In genomic region chr22:31489632-31490495, GRCh38 we compare ENCODE assay signal across 1 cellular context.
TF ChIP-seq lines count a peak whose summit lies in the region.

A gene with protein sequence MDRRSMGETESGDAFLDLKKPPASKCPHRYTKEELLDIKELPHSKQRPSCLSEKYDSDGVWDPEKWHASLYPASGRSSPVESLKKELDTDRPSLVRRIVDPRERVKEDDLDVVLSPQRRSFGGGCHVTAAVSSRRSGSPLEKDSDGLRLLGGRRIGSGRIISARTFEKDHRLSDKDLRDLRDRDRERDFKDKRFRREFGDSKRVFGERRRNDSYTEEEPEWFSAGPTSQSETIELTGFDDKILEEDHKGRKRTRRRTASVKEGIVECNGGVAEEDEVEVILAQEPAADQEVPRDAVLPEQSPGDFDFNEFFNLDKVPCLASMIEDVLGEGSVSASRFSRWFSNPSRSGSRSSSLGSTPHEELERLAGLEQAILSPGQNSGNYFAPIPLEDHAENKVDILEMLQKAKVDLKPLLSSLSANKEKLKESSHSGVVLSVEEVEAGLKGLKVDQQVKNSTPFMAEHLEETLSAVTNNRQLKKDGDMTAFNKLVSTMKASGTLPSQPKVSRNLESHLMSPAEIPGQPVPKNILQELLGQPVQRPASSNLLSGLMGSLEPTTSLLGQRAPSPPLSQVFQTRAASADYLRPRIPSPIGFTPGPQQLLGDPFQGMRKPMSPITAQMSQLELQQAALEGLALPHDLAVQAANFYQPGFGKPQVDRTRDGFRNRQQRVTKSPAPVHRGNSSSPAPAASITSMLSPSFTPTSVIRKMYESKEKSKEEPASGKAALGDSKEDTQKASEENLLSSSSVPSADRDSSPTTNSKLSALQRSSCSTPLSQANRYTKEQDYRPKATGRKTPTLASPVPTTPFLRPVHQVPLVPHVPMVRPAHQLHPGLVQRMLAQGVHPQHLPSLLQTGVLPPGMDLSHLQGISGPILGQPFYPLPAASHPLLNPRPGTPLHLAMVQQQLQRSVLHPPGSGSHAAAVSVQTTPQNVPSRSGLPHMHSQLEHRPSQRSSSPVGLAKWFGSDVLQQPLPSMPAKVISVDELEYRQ (minus strand): TSS chr22:31489842. CDS start chr22:31488718, 1,124 bp downstream.

TF ChIP-seq in HepG2, 621 proteins besides CTCF, POLR2A, EP300 and RAD21 (continued from another document and continues in another):
- peak; percentile 79; the same call in 1 of the 2 replicates for TF ChIP-seq ZFP91 (CRISPR knock-in tag; IDR thresholded peaks at IDR 0.05; ENCODE audit: borderline replicate concordance)
- no peak for TF ChIP-seq AHDC1 (CRISPR knock-in tag; IDR thresholded peaks at IDR 0.05; ENCODE audit: borderline replicate concordance)
- TF ChIP-seq MXI1 (IDR thresholded peaks at IDR 0.05; ENCODE audit: borderline replicate concordance, low read depth, low read length): peak; percentile 63; the same call in 1 of the 3 replicates
- TF ChIP-seq BCL6 (CRISPR knock-in tag; IDR thresholded peaks at IDR 0.05): no peak
- no peak for TF ChIP-seq FOSL1 (CRISPR knock-in tag; IDR thresholded peaks at IDR 0.05; ENCODE audit: borderline replicate concordance)
- TF ChIP-seq GMEB2 (CRISPR knock-in tag; IDR thresholded peaks at IDR 0.05; ENCODE audit: low read depth): peak; percentile 50; the same call in 1 of the 2 replicates
- TF ChIP-seq, protein P1, sequence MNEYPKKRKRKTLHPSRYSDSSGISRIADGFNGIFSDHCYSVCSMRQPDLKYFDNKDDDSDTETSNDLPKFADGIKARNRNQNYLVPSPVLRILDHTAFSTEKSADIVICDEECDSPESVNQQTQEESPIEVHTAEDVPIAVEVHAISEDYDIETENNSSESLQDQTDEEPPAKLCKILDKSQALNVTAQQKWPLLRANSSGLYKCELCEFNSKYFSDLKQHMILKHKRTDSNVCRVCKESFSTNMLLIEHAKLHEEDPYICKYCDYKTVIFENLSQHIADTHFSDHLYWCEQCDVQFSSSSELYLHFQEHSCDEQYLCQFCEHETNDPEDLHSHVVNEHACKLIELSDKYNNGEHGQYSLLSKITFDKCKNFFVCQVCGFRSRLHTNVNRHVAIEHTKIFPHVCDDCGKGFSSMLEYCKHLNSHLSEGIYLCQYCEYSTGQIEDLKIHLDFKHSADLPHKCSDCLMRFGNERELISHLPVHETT (CRISPR knock-in tag; conservative IDR thresholded peaks at IDR 0.05): no peak
- TF ChIP-seq ZNF660 (CRISPR knock-in tag; IDR thresholded peaks at IDR 0.05; ENCODE audit: borderline replicate concordance, low read depth): no peak
- TF ChIP-seq REPIN1 (CRISPR knock-in tag; IDR thresholded peaks at IDR 0.05; ENCODE audit: borderline replicate concordance, low read depth): peak; percentile 74; the same call in 1 of the 2 replicates
- peak; percentile 63 for TF ChIP-seq HNRNPLL (IDR thresholded peaks at IDR 0.05; ENCODE audit: low read depth, low read length, poor library complexity, severe bottlenecking)
- no peak for TF ChIP-seq ZNF773 (CRISPR knock-in tag; IDR thresholded peaks at IDR 0.05; ENCODE audit: borderline replicate concordance)
- TF ChIP-seq ZNF740 (CRISPR knock-in tag; IDR thresholded peaks at IDR 0.05): no peak; the same call in 1 of the 2 replicates
- TF ChIP-seq, protein P2, sequence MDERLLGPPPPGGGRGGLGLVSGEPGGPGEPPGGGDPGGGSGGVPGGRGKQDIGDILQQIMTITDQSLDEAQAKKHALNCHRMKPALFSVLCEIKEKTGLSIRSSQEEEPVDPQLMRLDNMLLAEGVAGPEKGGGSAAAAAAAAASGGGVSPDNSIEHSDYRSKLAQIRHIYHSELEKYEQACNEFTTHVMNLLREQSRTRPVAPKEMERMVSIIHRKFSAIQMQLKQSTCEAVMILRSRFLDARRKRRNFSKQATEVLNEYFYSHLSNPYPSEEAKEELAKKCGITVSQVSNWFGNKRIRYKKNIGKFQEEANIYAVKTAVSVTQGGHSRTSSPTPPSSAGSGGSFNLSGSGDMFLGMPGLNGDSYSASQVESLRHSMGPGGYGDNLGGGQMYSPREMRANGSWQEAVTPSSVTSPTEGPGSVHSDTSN (CRISPR knock-in tag; IDR thresholded peaks at IDR 0.05): no peak
- TF ChIP-seq ZNF781 (CRISPR knock-in tag; IDR thresholded peaks at IDR 0.05; ENCODE audit: borderline replicate concordance, not compliant biosample characterization): no peak
- TF ChIP-seq ZFX (CRISPR knock-in tag; IDR thresholded peaks at IDR 0.05; ENCODE audit: low read depth): peak; percentile 78
- no peak for TF ChIP-seq ARNT (IDR thresholded peaks at IDR 0.05)
- TF ChIP-seq IRX3 (CRISPR knock-in tag; IDR thresholded peaks at IDR 0.05; ENCODE audit: borderline replicate concordance, low read depth): 0 out of 2 replicates have a peak, but pooled peaks have one; percentile 70
- no peak for TF ChIP-seq TBX3 (IDR thresholded peaks at IDR 0.05; ENCODE audit: borderline replicate concordance)
- TF ChIP-seq ZNF251 (CRISPR knock-in tag; IDR thresholded peaks at IDR 0.05): no peak
- peak; percentile 90 for TF ChIP-seq GABPB1 (CRISPR knock-in tag; IDR thresholded peaks at IDR 0.05)
- TF ChIP-seq, protein P3, sequence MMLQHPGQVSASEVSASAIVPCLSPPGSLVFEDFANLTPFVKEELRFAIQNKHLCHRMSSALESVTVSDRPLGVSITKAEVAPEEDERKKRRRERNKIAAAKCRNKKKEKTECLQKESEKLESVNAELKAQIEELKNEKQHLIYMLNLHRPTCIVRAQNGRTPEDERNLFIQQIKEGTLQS (CRISPR knock-in tag; IDR thresholded peaks at IDR 0.05): no peak
- no peak for TF ChIP-seq ZNF160 (CRISPR knock-in tag; IDR thresholded peaks at IDR 0.05)
- no peak for TF ChIP-seq TCF12 (IDR thresholded peaks at IDR 0.05)
- peak; percentile 60; the same call in 1 of the 2 replicates for TF ChIP-seq TCF12 (CRISPR knock-in tag; IDR thresholded peaks at IDR 0.05)
- TF ChIP-seq KDM4B (CRISPR knock-in tag; IDR thresholded peaks at IDR 0.05): no peak
- TF ChIP-seq ZNF24 (IDR thresholded peaks at IDR 0.05): no peak
- TF ChIP-seq PAX8 (CRISPR knock-in tag; IDR thresholded peaks at IDR 0.05; ENCODE audit: borderline replicate concordance): peak; percentile 89; the same call in 1 of the 2 replicates
- no peak for TF ChIP-seq ZNF253 (CRISPR knock-in tag; IDR thresholded peaks at IDR 0.05; ENCODE audit: borderline replicate concordance)
- TF ChIP-seq SP4 (CRISPR knock-in tag; IDR thresholded peaks at IDR 0.05): peak; percentile 76
- no peak for TF ChIP-seq KDM6A (CRISPR knock-in tag; IDR thresholded peaks at IDR 0.05; ENCODE audit: low read depth)
- TF ChIP-seq SP2 (CRISPR knock-in tag; IDR thresholded peaks at IDR 0.05): 0 out of 2 replicates have a peak, but pooled peaks have one; percentile 34
- no peak for TF ChIP-seq RFXANK (CRISPR knock-in tag; IDR thresholded peaks at IDR 0.05)
- TF ChIP-seq CCDC6 (CRISPR knock-in tag; IDR thresholded peaks at IDR 0.05): 0 out of 2 replicates have a peak, but pooled peaks have one; percentile 39
- TF ChIP-seq PHB2 (IDR thresholded peaks at IDR 0.05; ENCODE audit: partially characterized antibody): no peak
- TF ChIP-seq HHEX (CRISPR knock-in tag; IDR thresholded peaks at IDR 0.05): no peak
- TF ChIP-seq KLF16 (CRISPR knock-in tag; IDR thresholded peaks at IDR 0.05): 0 out of 4 replicates have a peak, but pooled peaks of 1 of the 2 experiments have one; percentile 59
- TF ChIP-seq, protein P4, sequence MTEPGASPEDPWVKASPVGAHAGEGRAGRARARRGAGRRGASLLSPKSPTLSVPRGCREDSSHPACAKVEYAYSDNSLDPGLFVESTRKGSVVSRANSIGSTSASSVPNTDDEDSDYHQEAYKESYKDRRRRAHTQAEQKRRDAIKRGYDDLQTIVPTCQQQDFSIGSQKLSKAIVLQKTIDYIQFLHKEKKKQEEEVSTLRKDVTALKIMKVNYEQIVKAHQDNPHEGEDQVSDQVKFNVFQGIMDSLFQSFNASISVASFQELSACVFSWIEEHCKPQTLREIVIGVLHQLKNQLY (CRISPR knock-in tag; IDR thresholded peaks at IDR 0.05): no peak
- no peak; the same call in 1 of the 2 replicates for TF ChIP-seq ZNF101 (CRISPR knock-in tag; IDR thresholded peaks at IDR 0.05; ENCODE audit: borderline replicate concordance, low read depth)
- 0 out of 2 replicates have a peak, but pooled peaks have one; percentile 17 for TF ChIP-seq ZNF782 (CRISPR knock-in tag; IDR thresholded peaks at IDR 0.05; ENCODE audit: borderline replicate concordance)
- TF ChIP-seq, protein P5, sequence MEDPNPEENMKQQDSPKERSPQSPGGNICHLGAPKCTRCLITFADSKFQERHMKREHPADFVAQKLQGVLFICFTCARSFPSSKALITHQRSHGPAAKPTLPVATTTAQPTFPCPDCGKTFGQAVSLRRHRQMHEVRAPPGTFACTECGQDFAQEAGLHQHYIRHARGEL (CRISPR knock-in tag; IDR thresholded peaks at IDR 0.05): no peak
- TF ChIP-seq ATF7-NPFF (CRISPR knock-in tag; IDR thresholded peaks at IDR 0.05; ENCODE audit: low read depth): peak; percentile 89
- no peak for TF ChIP-seq PAWR (CRISPR knock-in tag; IDR thresholded peaks at IDR 0.05; ENCODE audit: borderline replicate concordance)
- TF ChIP-seq ZNF850 (CRISPR knock-in tag; conservative IDR thresholded peaks at IDR 0.05): no peak
- peak; percentile 65; the same call in 1 of the 2 replicates for TF ChIP-seq MTERF4 (CRISPR knock-in tag; IDR thresholded peaks at IDR 0.05)
- no peak for TF ChIP-seq BRCA1 (CRISPR knock-in tag; IDR thresholded peaks at IDR 0.05)
- TF ChIP-seq NR3C1 (CRISPR knock-in tag; IDR thresholded peaks at IDR 0.05): no peak
